ENCODE assay signal across 26 cellular contexts in the genomic region with DNA sequence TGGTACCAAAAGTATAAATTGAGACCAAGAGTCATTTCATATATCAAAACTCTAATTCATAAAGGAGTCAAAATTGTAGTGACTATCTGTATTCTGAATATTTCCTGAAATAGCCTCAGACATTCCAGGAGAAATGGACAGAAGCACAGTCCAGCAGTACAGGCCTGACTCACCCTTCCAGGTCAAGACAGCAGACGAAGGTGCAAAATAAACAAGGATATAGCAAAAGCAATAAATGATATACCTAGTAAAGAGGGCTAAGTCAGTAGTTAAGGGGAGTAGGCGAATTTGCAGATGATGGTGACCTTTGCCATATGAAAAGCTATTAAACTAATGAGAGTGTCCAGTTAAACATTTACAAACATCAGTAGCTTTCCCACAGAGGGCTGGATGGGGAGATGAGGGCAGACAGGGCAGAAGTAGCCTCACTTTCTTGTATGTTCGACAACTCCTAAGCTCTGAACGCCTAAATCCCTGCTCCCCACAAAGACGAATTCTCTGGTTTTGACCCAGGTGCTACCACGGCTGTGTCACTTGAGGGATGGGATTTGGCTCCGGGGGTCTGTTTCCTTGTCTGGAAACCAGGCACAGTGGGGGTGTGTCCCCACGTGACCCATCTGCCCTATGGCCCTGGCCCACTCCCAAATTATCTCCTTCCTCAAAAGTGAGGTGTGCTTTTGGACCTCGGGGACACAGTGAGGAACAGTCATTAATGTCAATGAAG. TPM values are rescaled to one million over a fixed set of nuclear protein-coding genes. Genes with fewer than 3 reads are reported as not detected.
"Had no signal": no experiment of that assay in that cellular context is flagged by ENCODE, and none has a peak within 500 bp of the region (broad histone marks: within the 10 kb centered on the region; RNA-seq: fewer than 3 reads in every experiment).

No MANE protein-coding gene starts in this region.

- H3K36me3 ChIP-seq: ascending aorta had no signal

- H3K27ac ChIP-seq: ascending aorta, KMS-11 had no signal

- H3K27me3 ChIP-seq: ascending aorta had no signal

- H3K4me3 ChIP-seq: ascending aorta had no signal

- ATAC-seq: activated CD8-positive, alpha-beta T cell treated with anti-CD3 and anti-CD28 coated beads, Interleukin-2, amount 10 ng/mL, durations not matched to agents 7 days and 5 days; activated naive CD4-positive, alpha-beta T cell treated with anti-CD3 and anti-CD28 coated beads, Interleukin-2, amount 50 U/mL, for 72 hours; activated naive CD8-positive, alpha-beta T cell treated with anti-CD3 and anti-CD28 coated beads, Interleukin-2, amount 50 U/mL, for 24 hours; PC-3; T-helper 17 cell; WTC11 had no signal

- H3K36me3 Mint-ChIP-seq: activated naive CD4-positive, alpha-beta T cell treated with anti-CD3 and anti-CD28 coated beads, Interleukin-2, amount 50 U/mL, for 72 hours; brain had no signal

- H3K4me1 Mint-ChIP-seq: brain; central memory CD8-positive, alpha-beta T cell; T-helper 17 cell had no signal

- H3K4me3 Mint-ChIP-seq: activated CD8-positive, alpha-beta T cell treated with anti-CD3 and anti-CD28 coated beads, Interleukin-2, amount 10 ng/mL, durations not matched to agents 7 days and 5 days; activated naive CD8-positive, alpha-beta T cell treated with anti-CD3 and anti-CD28 coated beads, Interleukin-2, amount 50 U/mL, for 24 hours; brain; central memory CD8-positive, alpha-beta T cell; T-helper 17 cell; WTC11 had no signal

- H3K9me3 ChIP-seq: ascending aorta had no signal

- H3K4me1 ChIP-seq: ascending aorta had no signal

- DNase-seq: activated CD4-positive, alpha-beta T cell treated with anti-CD3 and anti-CD28 coated beads for 48 hours; activated CD4-positive, alpha-beta T cell treated with anti-CD3 and anti-CD28 coated beads, Interleukin-2, amount 50 U/mL, for 4 hours; activated CD4-positive, CD25-positive, alpha-beta regulatory T cell treated with anti-CD3 and anti-CD28 coated beads, Interleukin-2, amount 50 U/mL, for 72 hours; activated CD8-positive, alpha-beta memory T cell treated with anti-CD3 and anti-CD28 coated beads, Interleukin-2, amount 50 U/mL, for 48 hours; activated CD8-positive, alpha-beta T cell treated with anti-CD3 and anti-CD28 coated beads, Interleukin-2, amount 10 ng/mL, durations not matched to agents 7 days and 5 days; activated effector memory CD4-positive, alpha-beta T cell treated with Interleukin-2 at 50 U/mL for 16 hours; activated naive CD4-positive, alpha-beta T cell treated with Interleukin-2 at 50 U/mL for 16 hours; activated naive CD8-positive, alpha-beta T cell treated with anti-CD3 and anti-CD28 coated beads, Interleukin-2, amount 50 U/mL, for 24 hours; activated T-cell treated with anti-CD3 and anti-CD28 coated beads, Interleukin-2, amount 50 U/mL, for 1 hour; amniotic stem cell; MM.1S; NCI-H1105 treated with DMSO at 0.1 percent for 48 hours; NCI-H1436 treated with DMSO at 0.1 percent for 48 hours; NCI-H187; NCI-H2081; PC-3; SIG-M5; T-helper 17 cell; T-helper 9 cell had no signal

- H3K27ac Mint-ChIP-seq: activated CD8-positive, alpha-beta T cell treated with anti-CD3 and anti-CD28 coated beads, Interleukin-2, amount 10 ng/mL, durations not matched to agents 7 days and 5 days; activated naive CD4-positive, alpha-beta T cell treated with anti-CD3 and anti-CD28 coated beads, Interleukin-2, amount 50 U/mL, for 72 hours; activated naive CD8-positive, alpha-beta T cell treated with anti-CD3 and anti-CD28 coated beads, Interleukin-2, amount 50 U/mL, for 24 hours; T-helper 17 cell had no signal

- H3K4me2 ChIP-seq: KMS-11 had no signal

- H3K9me3 Mint-ChIP-seq: activated naive CD4-positive, alpha-beta T cell treated with anti-CD3 and anti-CD28 coated beads, Interleukin-2, amount 50 U/mL, for 72 hours; activated naive CD8-positive, alpha-beta T cell treated with anti-CD3 and anti-CD28 coated beads, Interleukin-2, amount 50 U/mL, for 24 hours; brain; central memory CD8-positive, alpha-beta T cell had no signal

- H3K9ac ChIP-seq: KMS-11 had no signal

RNA-seq across cellular contexts. Expression of a gene that starts 3.6 kb away (rescaled TPM):
- total RNA-seq: activated CD8-positive, alpha-beta T cell treated with anti-CD3 and anti-CD28 coated beads, Interleukin-2, amount 10 ng/mL, durations not matched to agents 7 days and 5 days; activated naive CD4-positive, alpha-beta T cell treated with anti-CD3 and anti-CD28 coated beads, Interleukin-2, amount 50 U/mL, for 72 hours; RPMI7951; T-helper 17 cell had no signal
